10 cellular contexts compared by ENCODE assay signal in genomic region chr1:25019351-25020172, GRCh38.
A peak's percentile ranks its signal among the peaks of the same experiment; 100 is the strongest.
DNase-seq lines count a peak whose midpoint lies in the region; ATAC-seq and TF ChIP-seq lines count a peak whose summit lies in the region.
"Had no signal": no experiment of that assay in that cellular context is flagged by ENCODE, and none has a peak within 500 bp of the region (broad histone marks: within the 10 kb centered on the region; RNA-seq: fewer than 3 reads in every experiment).

No MANE protein-coding gene starts in this region.

- no peak for TF ChIP-seq CTCF in HEK293 (tag by site-specific recombination; IDR thresholded peaks at IDR 0.05)
- TF ChIP-seq CTCF in progenitor cell of endocrine pancreas (IDR thresholded peaks at IDR 0.05; ENCODE audit: unreplicated experiment), result no peak

- no peak for DNase-seq in activated T-cell treated with anti-CD3 and anti-CD28 coated beads, Interleukin-2, amount 50 U/mL, for 24 hours
- DNase-seq in activated T-cell treated with anti-CD3 and anti-CD28 coated beads for 4 hours, result no peak
- DNase-seq in NCI-H526 treated with DMSO at 0.1 percent for 48 hours (lab: John Stamatoyannopoulos, UW), result peak; percentile 16
- DNase-seq in progenitor cell of endocrine pancreas (ENCODE audit: low spot score, unreplicated experiment), result no peak
- no peak for DNase-seq in CD1c-positive myeloid dendritic cell (ENCODE audit: extremely low spot score)
- no peak for DNase-seq in retina
- DNase-seq: kidney had no signal

- H3K4me3 ChIP-seq in HEK293 (ENCODE audit: low read depth, low read length), result no peak overlapping the region

- CTCF ChIA-PET in HEK293 (lab: Yijun Ruan, JAX), result interaction anchor here (1.0 kb wide), 1 partner anchor 180 kb away, joined by 3 read pairs; no protein-coding TSS in a partner anchor

- H3K4me1 ChIP-seq in HEK293 (ENCODE audit: control insufficient read depth, insufficient read depth, low read length), result no peaks in the 10 kb centered on the region; the same call in 1 of the 2 replicates

- H3K27me3 Mint-ChIP-seq in activated T-cell treated with anti-CD3 and anti-CD28 coated beads, Interleukin-2, amount 50 U/mL, for 24 hours, result no peaks in the 10 kb centered on the region
- peaks cover under 1% of the 10 kb centered on the region for H3K27me3 Mint-ChIP-seq in progenitor cell of endocrine pancreas

- no peaks in the 10 kb centered on the region for H3K36me3 Mint-ChIP-seq in activated T-cell treated with anti-CD3 and anti-CD28 coated beads, Interleukin-2, amount 50 U/mL, for 24 hours (ENCODE audit: low read depth)
- H3K36me3 Mint-ChIP-seq in progenitor cell of endocrine pancreas (ENCODE audit: insufficient read depth), result no peaks in the 10 kb centered on the region

- no peak for ATAC-seq in HG03469 (IDR thresholded peaks at IDR 0.05; ENCODE audit: unreplicated experiment)
- ATAC-seq: SK-N-SH treated with all-trans-retinoic acid at 6 μM for 48 hours had no signal

- H3K27ac Mint-ChIP-seq in activated T-cell treated with anti-CD3 and anti-CD28 coated beads, Interleukin-2, amount 50 U/mL, for 24 hours, result peak overlapping the region; percentile 93
- H3K27ac Mint-ChIP-seq in progenitor cell of endocrine pancreas, result peak overlapping the region; percentile 45

- no peaks in the 10 kb centered on the region for H3K36me3 ChIP-seq in HEK293 (ENCODE audit: control insufficient read depth in 2 of 2, insufficient read depth in 1 of 2, low read length in 2 of 2)

- peaks cover 78% of the 10 kb centered on the region for H3K4me1 Mint-ChIP-seq in activated T-cell treated with anti-CD3 and anti-CD28 coated beads, Interleukin-2, amount 50 U/mL, for 24 hours (ENCODE audit: low read depth)
- no peaks in the 10 kb centered on the region for H3K4me1 Mint-ChIP-seq in progenitor cell of endocrine pancreas (ENCODE audit: low read depth)

- H3K4me3 Mint-ChIP-seq in activated T-cell treated with anti-CD3 and anti-CD28 coated beads, Interleukin-2, amount 50 U/mL, for 24 hours, result no peak overlapping the region
- no peak overlapping the region for H3K4me3 Mint-ChIP-seq in progenitor cell of endocrine pancreas (ENCODE audit: low read depth)

- no peaks in the 10 kb centered on the region for H3K9me3 ChIP-seq in HEK293 (ENCODE audit: control insufficient read depth, insufficient read depth, low read depth, low read length)

- H3K27ac ChIP-seq in HEK293 (ENCODE audit: extremely low read depth, low read depth, low read length), result no peak overlapping the region

- no peaks in the 10 kb centered on the region for H3K9me3 Mint-ChIP-seq in activated T-cell treated with anti-CD3 and anti-CD28 coated beads, Interleukin-2, amount 50 U/mL, for 24 hours
- H3K9me3 Mint-ChIP-seq in progenitor cell of endocrine pancreas (ENCODE audit: low read depth), result no peaks in the 10 kb centered on the region

- POLR2A ChIA-PET in HEK293 (lab: Yijun Ruan, JAX), result no interaction called here

TF ChIP-seq in HEK293, 187 proteins besides CTCF, POLR2A, EP300 and RAD21 (continues in another document):
- TF ChIP-seq HOXC10 (CRISPR knock-in tag; IDR thresholded peaks at IDR 0.05), result no peak
- no peak for TF ChIP-seq PRDM6 (tag by site-specific recombination; IDR thresholded peaks at IDR 0.05)
- TF ChIP-seq ZNF169 (tag by site-specific recombination; IDR thresholded peaks at IDR 0.05), result peak; percentile 57; the same call in 1 of the 2 replicates
- no peak for TF ChIP-seq ZBTB7A (tag by site-specific recombination; IDR thresholded peaks at IDR 0.05; ENCODE audit: low read depth)
- TF ChIP-seq, protein P1, sequence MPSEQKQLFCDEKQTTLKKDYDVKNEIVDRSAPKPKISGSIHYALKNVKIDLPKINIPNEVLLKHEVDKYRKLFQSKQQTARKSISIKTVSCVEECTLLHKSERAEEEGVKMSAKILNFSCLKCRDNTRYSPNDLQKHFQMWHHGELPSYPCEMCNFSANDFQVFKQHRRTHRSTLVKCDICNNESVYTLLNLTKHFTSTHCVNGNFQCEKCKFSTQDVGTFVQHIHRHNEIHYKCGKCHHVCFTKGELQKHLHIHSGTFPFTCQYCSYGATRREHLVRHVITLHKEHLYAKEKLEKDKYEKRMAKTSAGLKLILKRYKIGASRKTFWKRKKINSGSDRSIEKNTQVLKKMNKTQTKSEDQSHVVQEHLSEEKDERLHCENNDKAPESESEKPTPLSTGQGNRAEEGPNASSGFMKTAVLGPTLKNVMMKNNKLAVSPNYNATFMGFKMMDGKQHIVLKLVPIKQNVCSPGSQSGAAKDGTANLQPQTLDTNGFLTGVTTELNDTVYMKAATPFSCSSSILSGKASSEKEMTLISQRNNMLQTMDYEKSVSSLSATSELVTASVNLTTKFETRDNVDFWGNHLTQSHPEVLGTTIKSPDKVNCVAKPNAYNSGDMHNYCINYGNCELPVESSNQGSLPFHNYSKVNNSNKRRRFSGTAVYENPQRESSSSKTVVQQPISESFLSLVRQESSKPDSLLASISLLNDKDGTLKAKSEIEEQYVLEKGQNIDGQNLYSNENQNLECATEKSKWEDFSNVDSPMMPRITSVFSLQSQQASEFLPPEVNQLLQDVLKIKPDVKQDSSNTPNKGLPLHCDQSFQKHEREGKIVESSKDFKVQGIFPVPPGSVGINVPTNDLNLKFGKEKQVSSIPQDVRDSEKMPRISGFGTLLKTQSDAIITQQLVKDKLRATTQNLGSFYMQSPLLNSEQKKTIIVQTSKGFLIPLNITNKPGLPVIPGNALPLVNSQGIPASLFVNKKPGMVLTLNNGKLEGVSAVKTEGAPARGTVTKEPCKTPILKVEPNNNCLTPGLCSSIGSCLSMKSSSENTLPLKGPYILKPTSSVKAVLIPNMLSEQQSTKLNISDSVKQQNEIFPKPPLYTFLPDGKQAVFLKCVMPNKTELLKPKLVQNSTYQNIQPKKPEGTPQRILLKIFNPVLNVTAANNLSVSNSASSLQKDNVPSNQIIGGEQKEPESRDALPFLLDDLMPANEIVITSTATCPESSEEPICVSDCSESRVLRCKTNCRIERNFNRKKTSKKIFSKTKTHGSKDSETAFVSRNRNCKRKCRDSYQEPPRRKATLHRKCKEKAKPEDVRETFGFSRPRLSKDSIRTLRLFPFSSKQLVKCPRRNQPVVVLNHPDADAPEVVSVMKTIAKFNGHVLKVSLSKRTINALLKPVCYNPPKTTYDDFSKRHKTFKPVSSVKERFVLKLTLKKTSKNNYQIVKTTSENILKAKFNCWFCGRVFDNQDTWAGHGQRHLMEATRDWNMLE (tag by site-specific recombination; conservative IDR thresholded peaks at IDR 0.05; ENCODE audit: low read depth), result no peak
- no peak for TF ChIP-seq ZNF398 (tag by site-specific recombination; IDR thresholded peaks at IDR 0.05)
- TF ChIP-seq, protein P2, sequence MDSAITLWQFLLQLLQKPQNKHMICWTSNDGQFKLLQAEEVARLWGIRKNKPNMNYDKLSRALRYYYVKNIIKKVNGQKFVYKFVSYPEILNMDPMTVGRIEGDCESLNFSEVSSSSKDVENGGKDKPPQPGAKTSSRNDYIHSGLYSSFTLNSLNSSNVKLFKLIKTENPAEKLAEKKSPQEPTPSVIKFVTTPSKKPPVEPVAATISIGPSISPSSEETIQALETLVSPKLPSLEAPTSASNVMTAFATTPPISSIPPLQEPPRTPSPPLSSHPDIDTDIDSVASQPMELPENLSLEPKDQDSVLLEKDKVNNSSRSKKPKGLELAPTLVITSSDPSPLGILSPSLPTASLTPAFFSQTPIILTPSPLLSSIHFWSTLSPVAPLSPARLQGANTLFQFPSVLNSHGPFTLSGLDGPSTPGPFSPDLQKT (IDR thresholded peaks at IDR 0.05; ENCODE audit: borderline replicate concordance, low read depth, low read length), result no peak
- TF ChIP-seq ZNF302 (tag by site-specific recombination; IDR thresholded peaks at IDR 0.05; ENCODE audit: low read depth), result no peak
- no peak for TF ChIP-seq HOXD13 (CRISPR knock-in tag; IDR thresholded peaks at IDR 0.05; ENCODE audit: borderline replicate concordance)
- TF ChIP-seq ZNF561 (tag by site-specific recombination; IDR thresholded peaks at IDR 0.05; ENCODE audit: borderline replicate concordance), result no peak
- TF ChIP-seq ZNF221 (tag by site-specific recombination; IDR thresholded peaks at IDR 0.05; ENCODE audit: borderline replicate concordance), result no peak
